ENCODE assay signal across 2 cellular contexts in the genomic region with DNA sequence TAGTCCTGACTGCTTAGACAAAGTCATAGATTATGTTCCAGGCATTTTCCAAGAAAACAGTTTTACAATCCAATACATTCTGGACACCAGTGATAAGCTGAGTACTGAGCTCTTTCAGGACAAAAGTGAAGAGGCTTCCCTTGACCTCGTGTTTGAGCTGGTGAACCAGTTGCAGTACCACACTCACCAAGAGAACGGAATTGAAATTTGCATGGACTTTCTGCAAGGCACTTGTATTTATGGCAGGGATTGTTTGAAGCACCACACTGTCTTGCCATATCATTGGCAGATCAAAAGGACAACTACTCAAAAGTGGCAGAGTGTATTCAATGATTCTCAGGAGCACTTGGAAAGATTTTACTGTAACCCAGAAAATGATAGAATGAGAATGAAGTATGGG.
TF ChIP-seq lines count a peak whose summit lies in the region.

No MANE protein-coding gene starts in this region.

TF ChIP-seq in HepG2, 621 proteins besides CTCF, POLR2A, EP300 and RAD21:
- TF ChIP-seq, protein P1, sequence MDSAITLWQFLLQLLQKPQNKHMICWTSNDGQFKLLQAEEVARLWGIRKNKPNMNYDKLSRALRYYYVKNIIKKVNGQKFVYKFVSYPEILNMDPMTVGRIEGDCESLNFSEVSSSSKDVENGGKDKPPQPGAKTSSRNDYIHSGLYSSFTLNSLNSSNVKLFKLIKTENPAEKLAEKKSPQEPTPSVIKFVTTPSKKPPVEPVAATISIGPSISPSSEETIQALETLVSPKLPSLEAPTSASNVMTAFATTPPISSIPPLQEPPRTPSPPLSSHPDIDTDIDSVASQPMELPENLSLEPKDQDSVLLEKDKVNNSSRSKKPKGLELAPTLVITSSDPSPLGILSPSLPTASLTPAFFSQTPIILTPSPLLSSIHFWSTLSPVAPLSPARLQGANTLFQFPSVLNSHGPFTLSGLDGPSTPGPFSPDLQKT (CRISPR knock-in tag; IDR thresholded peaks at IDR 0.05; ENCODE audit: borderline replicate concordance) = no peak
- TF ChIP-seq ZNF569 (CRISPR knock-in tag; IDR thresholded peaks at IDR 0.05; ENCODE audit: borderline replicate concordance) (no peak), PCBP2 (optimal IDR thresholded peaks at IDR 0.05; ENCODE audit: low read depth, low read length, poor library complexity, severe bottlenecking) (no peak), THRA (CRISPR knock-in tag; IDR thresholded peaks at IDR 0.05; ENCODE audit: borderline replicate concordance) (no peak), ZNF17 (CRISPR knock-in tag; IDR thresholded peaks at IDR 0.05) (no peak), ZNF101 (CRISPR knock-in tag; IDR thresholded peaks at IDR 0.05; ENCODE audit: borderline replicate concordance, low read depth) (no peak)
- TF ChIP-seq, protein P2, sequence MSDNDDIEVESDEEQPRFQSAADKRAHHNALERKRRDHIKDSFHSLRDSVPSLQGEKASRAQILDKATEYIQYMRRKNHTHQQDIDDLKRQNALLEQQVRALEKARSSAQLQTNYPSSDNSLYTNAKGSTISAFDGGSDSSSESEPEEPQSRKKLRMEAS (IDR thresholded peaks at IDR 0.05) = no peak
- TF ChIP-seq, protein P3, sequence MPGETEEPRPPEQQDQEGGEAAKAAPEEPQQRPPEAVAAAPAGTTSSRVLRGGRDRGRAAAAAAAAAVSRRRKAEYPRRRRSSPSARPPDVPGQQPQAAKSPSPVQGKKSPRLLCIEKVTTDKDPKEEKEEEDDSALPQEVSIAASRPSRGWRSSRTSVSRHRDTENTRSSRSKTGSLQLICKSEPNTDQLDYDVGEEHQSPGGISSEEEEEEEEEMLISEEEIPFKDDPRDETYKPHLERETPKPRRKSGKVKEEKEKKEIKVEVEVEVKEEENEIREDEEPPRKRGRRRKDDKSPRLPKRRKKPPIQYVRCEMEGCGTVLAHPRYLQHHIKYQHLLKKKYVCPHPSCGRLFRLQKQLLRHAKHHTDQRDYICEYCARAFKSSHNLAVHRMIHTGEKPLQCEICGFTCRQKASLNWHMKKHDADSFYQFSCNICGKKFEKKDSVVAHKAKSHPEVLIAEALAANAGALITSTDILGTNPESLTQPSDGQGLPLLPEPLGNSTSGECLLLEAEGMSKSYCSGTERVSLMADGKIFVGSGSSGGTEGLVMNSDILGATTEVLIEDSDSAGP (CRISPR knock-in tag; IDR thresholded peaks at IDR 0.05; ENCODE audit: borderline replicate concordance) = no peak

TF ChIP-seq in HEK293T, 16 proteins besides CTCF, POLR2A, EP300 and RAD21 (continued from another document):
- no peak for TF ChIP-seq CTBP1 (IDR thresholded peaks at IDR 0.05; ENCODE audit: borderline replicate concordance)
- TF ChIP-seq FOXK2 (IDR thresholded peaks at IDR 0.05) = no peak
- TF ChIP-seq PKNOX1 (IDR thresholded peaks at IDR 0.05) = no peak
- no peak for TF ChIP-seq BHLHE40 (IDR thresholded peaks at IDR 0.05; ENCODE audit: borderline replicate concordance)
- TF ChIP-seq SP1 (IDR thresholded peaks at IDR 0.05) = no peak
